In genomic region chr1:11984121-11984520, GRCh38 we compare ENCODE assay signal across 20 cellular contexts. TPM values are rescaled to one million over a fixed set of nuclear protein-coding genes. Genes with fewer than 3 reads are reported as not detected.
DNase-seq lines count a peak whose midpoint lies in the region; ATAC-seq, FAIRE-seq and TF ChIP-seq lines count a peak whose summit lies in the region.
"Had no signal": no experiment of that assay in that cellular context is flagged by ENCODE, and none has a peak within 500 bp of the region (broad histone marks: within the 10 kb centered on the region; RNA-seq: fewer than 3 reads in every experiment).

No MANE protein-coding gene starts in this region.

- no peaks in the 10 kb centered on the region for H3K27me3 Mint-ChIP-seq in endodermal cell (ENCODE audit: insufficient read depth)
- no peaks in the 10 kb centered on the region for H3K27me3 Mint-ChIP-seq in neural crest cell (ENCODE audit: low read depth)
- H3K27me3 Mint-ChIP-seq: activated naive CD8-positive, alpha-beta T cell; dendritic cell treated with granulocyte-macrophage colony-stimulating factor and Interleukin-4, amounts not matched to agents 40 ng/mL and 50 ng/mL, for 4 days; naive thymus-derived CD8-positive, alpha-beta T cell had no signal

- no peaks in the 10 kb centered on the region for H3K9me3 Mint-ChIP-seq in endodermal cell
- H3K9me3 Mint-ChIP-seq in neural crest cell: no peaks in the 10 kb centered on the region
- H3K9me3 Mint-ChIP-seq: activated T-cell treated with anti-CD3 and anti-CD28 coated beads, Interleukin-2, amount 50 U/mL, for 72 hours; dendritic cell treated with granulocyte-macrophage colony-stimulating factor and Interleukin-4, amounts not matched to agents 40 ng/mL and 50 ng/mL, for 4 days; naive thymus-derived CD8-positive, alpha-beta T cell had no signal

- no peaks in the 10 kb centered on the region for H3K27me3 ChIP-seq in BLaER1 treated with 17β-estradiol and CSF1 and Interleukin-3, amounts not matched to agents 10 nM and 100 nM
- no peaks in the 10 kb centered on the region for H3K27me3 ChIP-seq in endodermal cell (ENCODE audit: control insufficient read depth, insufficient read depth, low read length, poor library complexity, severe bottlenecking)
- no peaks in the 10 kb centered on the region for H3K27me3 ChIP-seq in pancreas
- H3K27me3 ChIP-seq: suprapubic skin had no signal

- FAIRE-seq in pancreas (lab: Jason Lieb, UNC): no peak

- H3K9ac ChIP-seq in BLaER1 treated with 17β-estradiol and CSF1 and Interleukin-3, amounts not matched to agents 10 nM and 100 nM: peak overlapping the region; percentile 45 to 98 (median 74); a peak in 15 of 22 replicates
- H3K9ac ChIP-seq in endodermal cell (ENCODE audit: extremely low read depth, low read length, poor library complexity, severe bottlenecking): no peak overlapping the region

- peaks cover 46 to 78% (median 70%) of the 10 kb centered on the region in 10 experiments for H3K4me1 ChIP-seq in BLaER1 treated with 17β-estradiol and CSF1 and Interleukin-3, amounts not matched to agents 10 nM and 100 nM
- H3K4me1 ChIP-seq in endodermal cell (ENCODE audit: control insufficient read depth, insufficient read depth, low read length): no peaks in the 10 kb centered on the region
- H3K4me1 ChIP-seq in pancreas: peaks cover 4 to 20% (median 6%) of the 10 kb centered on the region in 3 donors

- ATAC-seq in pancreas: no peak
- ATAC-seq: activated T-cell treated with anti-CD3 and anti-CD28 coated beads, Interleukin-2, amount 50 U/mL, for 72 hours; HCT116; lower lobe of right lung; naive thymus-derived CD8-positive, alpha-beta T cell had no signal

- H3K36me3 Mint-ChIP-seq in endodermal cell (ENCODE audit: low read depth): peaks cover 45% of the 10 kb centered on the region
- H3K36me3 Mint-ChIP-seq in neural crest cell (ENCODE audit: low read depth): peaks cover 5% of the 10 kb centered on the region

- WGBS in endodermal cell (ENCODE audit: insufficient coverage in 1 of 2, insufficient read length in 1 of 2), 2 experiments: 92 to 94% methylated on average over 4 to 5 of the region's 5 CpGs
- 66 to 77% methylated on average over 5 of the region's 5 CpGs for WGBS in pancreas, 2 donors

- no peak for TF ChIP-seq CTCF in endodermal cell (conservative IDR thresholded peaks at IDR 0.05)
- TF ChIP-seq CTCF in neural crest cell (conservative IDR thresholded peaks at IDR 0.05): no peak
- no peak for TF ChIP-seq CTCF in pancreas (IDR thresholded peaks at IDR 0.05)

- H3K27ac ChIP-seq in BLaER1 treated with 17β-estradiol and CSF1 and Interleukin-3, amounts not matched to agents 10 nM and 100 nM: peak overlapping the region in 10 of 11 experiments; percentile 71 to 93 (median 86); a peak in 17 of 22 replicates
- no peak overlapping the region for H3K27ac ChIP-seq in endodermal cell (ENCODE audit: low read depth, low read length)
- no peak overlapping the region for H3K27ac ChIP-seq in pancreas
- H3K27ac ChIP-seq: suprapubic skin had no signal

- no peak overlapping the region for H3K4me3 ChIP-seq in BLaER1 treated with 17β-estradiol and CSF1 and Interleukin-3, amounts not matched to agents 10 nM and 100 nM
- H3K4me3 ChIP-seq in endodermal cell (ENCODE audit: low read length) (no peak overlapping the region), pancreas (no peak overlapping the region)
- H3K4me3 ChIP-seq: lower lobe of right lung, suprapubic skin had no signal

- H4K20me1 ChIP-seq in BLaER1 treated with 17β-estradiol and CSF1 and Interleukin-3, amounts not matched to agents 10 nM and 100 nM: peaks cover 0 to 67% (median 17%) of the 10 kb centered on the region in 11 experiments; a peak in 13 of 22 replicates

- H3K36me3 ChIP-seq in BLaER1 treated with 17β-estradiol and CSF1 and Interleukin-3, amounts not matched to agents 10 nM and 100 nM: peaks cover 41 to 78% (median 70%) of the 10 kb centered on the region in 11 experiments
- peaks cover 48% of the 10 kb centered on the region for H3K36me3 ChIP-seq in endodermal cell (ENCODE audit: control insufficient read depth, insufficient read depth, low read length)
- H3K36me3 ChIP-seq in pancreas: peaks cover 0 to 6% (median under 1%) of the 10 kb centered on the region in 3 donors

- H3K4me3 Mint-ChIP-seq in endodermal cell (no peak overlapping the region), neural crest cell (peak overlapping the region; percentile 33)
- H3K4me3 Mint-ChIP-seq: activated naive CD8-positive, alpha-beta T cell; activated T-cell treated with anti-CD3 and anti-CD28 coated beads, Interleukin-2, amount 50 U/mL, for 72 hours; dendritic cell treated with granulocyte-macrophage colony-stimulating factor and Interleukin-4, amounts not matched to agents 40 ng/mL and 50 ng/mL, for 4 days had no signal

- intact Hi-C loops in pancreas (cut with DNase I): loop anchor here in 1 of 3 donors (10.0 kb wide), 1 partner anchor 149 kb away; no protein-coding TSS in a partner anchor

- DNase-seq in HUDEP-2 (lab: John Stamatoyannopoulos, UW; ENCODE audit: unreplicated experiment in 76 of 76) (peak in 43 of 76 experiments; percentile 6 to 62 (median 24)), endodermal cell (no peak), neural crest cell (ENCODE audit: low read depth, low spot score) (no peak), Ammon's horn (ENCODE audit: low spot score) (no peak), COLO829 (ENCODE audit: low spot score) (no peak), dermis blood vessel endothelial cell (no peak), pancreas (no peak)
- DNase-seq: activated CD4-positive, alpha-beta T cell treated with anti-CD3 and anti-CD28 coated beads for 1 hour; activated T-cell treated with anti-CD3 and anti-CD28 coated beads, Interleukin-2, amount 50 U/mL, for 72 hours; glutamatergic neuron; lower lobe of right lung; naive thymus-derived CD8-positive, alpha-beta T cell; NCI-H1092 treated with DMSO at 0.1 percent for 48 hours; NCI-H2081; posterior cingulate gyrus had no signal

- H3K27ac Mint-ChIP-seq in endodermal cell (peak overlapping the region; percentile 24), neural crest cell (ENCODE audit: unreplicated experiment) (no peak overlapping the region)
- H3K27ac Mint-ChIP-seq: activated naive CD8-positive, alpha-beta T cell; dendritic cell treated with granulocyte-macrophage colony-stimulating factor and Interleukin-4, amounts not matched to agents 40 ng/mL and 50 ng/mL, for 4 days had no signal

- peak overlapping the region in 8 of 11 experiments; percentile 70 to 98 (median 82); a peak in 14 of 22 replicates for H3K4me2 ChIP-seq in BLaER1 treated with 17β-estradiol and CSF1 and Interleukin-3, amounts not matched to agents 10 nM and 100 nM

- H3K4me1 Mint-ChIP-seq in endodermal cell (peaks cover 16% of the 10 kb centered on the region), neural crest cell (peaks cover 24% of the 10 kb centered on the region)

- H3K9me3 ChIP-seq in BLaER1 treated with 17β-estradiol and CSF1 and Interleukin-3, amounts not matched to agents 10 nM and 100 nM (replicated peaks in 1 of 11): no peaks in the 10 kb centered on the region
- H3K9me3 ChIP-seq in endodermal cell (ENCODE audit: control insufficient read depth, low read length) (no peaks in the 10 kb centered on the region), pancreas (no peaks in the 10 kb centered on the region)
- H3K9me3 ChIP-seq: lower lobe of right lung, suprapubic skin had no signal

RNA-seq across cellular contexts. Expression of gene MFN2, which starts 3.9 kb away (rescaled TPM):
- total RNA-seq in endodermal cell: 10 to 100 TPM; 41.7 to 56.3 TPM
- polyA plus RNA-seq in endodermal cell (2013, experiment 1 of 2): 47.0 TPM
- 43.4 TPM for polyA plus RNA-seq in endodermal cell (2013, experiment 2 of 2)
- 78.9 and 80.1 TPM in 2 replicates for total RNA-seq in neural crest cell
- 61.1 and 95.3 TPM in 2 replicates for total RNA-seq in dermis blood vessel endothelial cell
- total RNA-seq in pancreas: 10 to 100 TPM; 20.4 to 34.4 (median 26.0) TPM
- 10 to 100 TPM; 13.7 to 21.7 TPM for polyA plus RNA-seq in pancreas

RNA-seq across cellular contexts. Expression of gene MIIP, which starts 35.2 kb away (rescaled TPM):
- 10 to 100 TPM; 66.2 to 72.1 TPM for total RNA-seq in endodermal cell
- 57.6 TPM for polyA plus RNA-seq in endodermal cell (2013, experiment 1 of 2)
- 47.7 TPM for polyA plus RNA-seq in endodermal cell (2013, experiment 2 of 2)
- 50.1 and 50.4 TPM in 2 replicates for total RNA-seq in neural crest cell
- 39.2 and 45.4 TPM in 2 replicates for total RNA-seq in dermis blood vessel endothelial cell
- 10 to 100 TPM in 5 of 6 donors, 1 to 10 TPM in 1; 9.3 to 17.8 (median 12.3) TPM for total RNA-seq in pancreas
- 10 to 100 TPM; 48.4 to 59.1 TPM for polyA plus RNA-seq in pancreas

RNA-seq across cellular contexts. Expression of gene PLOD1, which starts 49.6 kb away (rescaled TPM):
- total RNA-seq in endodermal cell: 10 to 100 TPM; 71.5 to 81.8 TPM
- polyA plus RNA-seq in endodermal cell (2013, experiment 1 of 2): 66.4 TPM
- 62.0 TPM for polyA plus RNA-seq in endodermal cell (2013, experiment 2 of 2)
- total RNA-seq in neural crest cell: 58.7 and 62.6 TPM in 2 replicates
- 242 and 359 TPM in 2 replicates for total RNA-seq in dermis blood vessel endothelial cell
- 10 to 100 TPM; 25.3 to 55.2 (median 37.7) TPM for total RNA-seq in pancreas
- polyA plus RNA-seq in pancreas: 10 to 100 TPM; 20.0 to 30.5 TPM

RNA-seq across cellular contexts. Expression of gene KIAA2013, which starts 57.9 kb away (rescaled TPM):
- total RNA-seq in endodermal cell (10 to 100 TPM; 36.2 to 36.7 TPM), neural crest cell (35.0 and 39.4 TPM in 2 replicates), dermis blood vessel endothelial cell (87.1 and 117 TPM in 2 replicates), pancreas (10 to 100 TPM; 23.9 to 33.8 (median 28.0) TPM)
- polyA plus RNA-seq in endodermal cell (2013, experiment 1 of 2): 34.1 TPM
- polyA plus RNA-seq in endodermal cell (2013, experiment 2 of 2): 32.3 TPM
- polyA plus RNA-seq in pancreas: 10 to 100 TPM; 21.0 to 25.3 TPM

Comparison
In these comparisons a context has a peak if more than half of its experiments do, and no peak if none do; other contexts are left out.
1. H3K27ac ChIP-seq: peak in BLaER1 treated with 17β-estradiol and CSF1 and Interleukin-3, amounts not matched to agents 10 nM and 100 nM (10 of 11); none in endodermal cell (single experiment) and pancreas (0 of 4).
2. DNase-seq: peak in HUDEP-2 (43 of 76); none in endodermal cell (single experiment), neural crest cell (single experiment), Ammon's horn (single experiment), COLO829 (single experiment), dermis blood vessel endothelial cell (single experiment) and pancreas (0 of 6).